Comparison of ENCODE assay signal across 10 cellular contexts in the genomic region with DNA sequence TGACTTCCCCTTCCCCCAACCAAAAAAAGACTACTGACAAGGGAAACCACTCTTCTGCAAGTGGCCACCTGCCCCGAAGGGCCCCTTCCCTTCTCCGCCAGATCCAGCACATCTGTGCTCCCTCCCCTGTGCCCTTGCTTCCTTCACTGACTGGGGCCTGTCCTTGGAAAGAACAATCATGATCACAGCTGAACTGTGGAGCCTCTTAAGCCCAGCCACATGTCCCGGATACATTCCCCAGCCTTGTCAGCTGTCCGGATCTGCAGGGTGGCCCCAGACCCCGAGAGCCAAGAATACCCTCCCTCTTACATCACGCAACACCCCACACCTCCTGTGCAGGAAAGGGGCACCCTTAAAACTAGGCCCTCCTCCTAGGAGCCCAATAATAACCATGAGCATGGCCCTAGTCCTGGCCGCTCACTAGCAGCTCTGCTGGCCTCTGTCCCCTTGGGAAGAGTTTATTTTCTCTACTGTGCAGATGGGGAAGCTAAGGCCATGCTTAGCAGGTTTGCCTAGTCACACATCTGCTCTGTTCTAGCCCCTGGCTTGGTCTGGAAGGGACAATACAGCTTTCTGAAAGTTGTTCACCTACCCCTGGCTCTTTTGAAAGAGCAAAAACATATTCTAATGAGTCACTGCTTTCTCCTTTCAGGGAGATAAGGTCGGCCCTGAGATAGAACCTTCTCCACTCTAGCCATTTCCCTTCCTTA. TPM values are rescaled to one million over a fixed set of nuclear protein-coding genes. Genes with fewer than 3 reads are reported as not detected.
A peak's percentile ranks its signal among the peaks of the same experiment; 100 is the strongest.
DNase-seq lines count a peak whose midpoint lies in the region; ATAC-seq, FAIRE-seq and TF ChIP-seq lines count a peak whose summit lies in the region.
"Had no signal": no experiment of that assay in that cellular context is flagged by ENCODE, and none has a peak within 500 bp of the region (broad histone marks: within the 10 kb centered on the region; RNA-seq: fewer than 3 reads in every experiment).

No MANE protein-coding gene starts in this region.

- H3K4me1 ChIP-seq in BE2C (peaks cover 18% of the 10 kb centered on the region), ectodermal cell (ENCODE audit: control insufficient read depth, insufficient read depth, low read length) (peaks cover 37% of the 10 kb centered on the region), mucosa of stomach (ENCODE audit: control insufficient read depth, insufficient read depth, low read length) (peaks cover 53% of the 10 kb centered on the region)

- H3K27me3 Mint-ChIP-seq in activated T-cell treated with anti-CD3 and anti-CD28 coated beads, Interleukin-2, amount 50 U/mL, for 4 hours (ENCODE audit: low read depth): peaks cover 45% of the 10 kb centered on the region

- no peak overlapping the region for H3K4me3 Mint-ChIP-seq in activated T-cell treated with anti-CD3 and anti-CD28 coated beads, Interleukin-2, amount 50 U/mL, for 4 hours

- TF ChIP-seq POLR2A in NB4 (IDR thresholded peaks at IDR 0.05; ENCODE audit: extremely low read depth, insufficient read length): no peak

- H3K4me3 ChIP-seq in BE2C (ENCODE audit: low read depth, low read length) (peak overlapping the region; percentile 100), NB4 (ENCODE audit: low read depth, low read length) (peak overlapping the region; percentile 60), ectodermal cell (ENCODE audit: insufficient read depth, low read depth, low read length) (peak overlapping the region; percentile 3), mucosa of stomach (ENCODE audit: low read length) (no peak overlapping the region)

- no peak for FAIRE-seq in D721Med (lab: Jason Lieb, UNC)

- no peak overlapping the region for H3K27ac ChIP-seq in ectodermal cell (ENCODE audit: insufficient read depth, low read depth, low read length, poor library complexity, severe bottlenecking)

- peak; percentile 51 for DNase-seq in BE2C
- DNase-seq in NB4 (ENCODE audit: low read depth): peak; percentile 86
- no peak for DNase-seq in activated T-cell treated with anti-CD3 and anti-CD28 coated beads, Interleukin-2, amount 50 U/mL, for 4 hours
- DNase-seq in D721Med (ENCODE audit: insufficient read length, low spot score): no peak
- no peak for DNase-seq in NCI-H187 (lab: John Stamatoyannopoulos, UW)
- DNase-seq: activated CD4-positive, alpha-beta T cell treated with anti-CD3 and anti-CD28 coated beads, Interleukin-2, amount 50 U/mL, for 1 hour; NCI-H1105 treated with DMSO at 0.1 percent for 48 hours had no signal

- ATAC-seq in GM19035 (IDR thresholded peaks at IDR 0.05; ENCODE audit: unreplicated experiment): no peak
- ATAC-seq in activated T-cell treated with anti-CD3 and anti-CD28 coated beads, Interleukin-2, amount 50 U/mL, for 4 hours: no peak

- H3K9me3 ChIP-seq in BE2C: no peaks in the 10 kb centered on the region
- no peaks in the 10 kb centered on the region for H3K9me3 ChIP-seq in ectodermal cell (ENCODE audit: control insufficient read depth, low read length)
- H3K9me3 ChIP-seq in mucosa of stomach (ENCODE audit: control insufficient read depth, low read length): no peaks in the 10 kb centered on the region

- peaks cover 21% of the 10 kb centered on the region for H3K36me3 ChIP-seq in BE2C
- no peaks in the 10 kb centered on the region for H3K36me3 ChIP-seq in ectodermal cell (ENCODE audit: control insufficient read depth, insufficient read depth, low read length)
- no peaks in the 10 kb centered on the region for H3K36me3 ChIP-seq in mucosa of stomach (ENCODE audit: control insufficient read depth, insufficient read depth, low read length)

- H3K4me1 Mint-ChIP-seq in activated T-cell treated with anti-CD3 and anti-CD28 coated beads, Interleukin-2, amount 50 U/mL, for 4 hours (ENCODE audit: low read depth): peaks cover 35% of the 10 kb centered on the region

- 29 to 37% methylated on average over 8 of the region's 8 CpGs for WGBS in ectodermal cell, 2 experiments

- H3K27me3 ChIP-seq in BE2C (no peaks in the 10 kb centered on the region), ectodermal cell (ENCODE audit: control insufficient read depth, insufficient read depth, low read length, poor library complexity, severe bottlenecking) (peaks cover 59% of the 10 kb centered on the region), mucosa of stomach (ENCODE audit: control insufficient read depth, insufficient read depth, low read length) (no peaks in the 10 kb centered on the region)

- no peak for TF ChIP-seq CTCF in BE2C (IDR thresholded peaks at IDR 0.05; ENCODE audit: low read depth, low read length)
- no peak for TF ChIP-seq CTCF in NB4 (IDR thresholded peaks at IDR 0.05; ENCODE audit: low read depth, low read length)
- TF ChIP-seq CTCF in D721Med (IDR thresholded peaks at IDR 0.05; ENCODE audit: insufficient read depth, missing control alignments): no peak

- no peaks in the 10 kb centered on the region for H3K9me3 Mint-ChIP-seq in activated T-cell treated with anti-CD3 and anti-CD28 coated beads, Interleukin-2, amount 50 U/mL, for 4 hours

- H3K9ac ChIP-seq in mucosa of stomach (ENCODE audit: low read length): peak overlapping the region; percentile 23

- H3K36me3 Mint-ChIP-seq in activated T-cell treated with anti-CD3 and anti-CD28 coated beads, Interleukin-2, amount 50 U/mL, for 4 hours (ENCODE audit: insufficient read depth): no peaks in the 10 kb centered on the region

RNA-seq across cellular contexts. Expression of a gene that starts 3.8 kb away (rescaled TPM):
- polyA plus RNA-seq in BE2C (2012; ENCODE audit: insufficient read depth, insufficient read length, low read depth): 166 TPM
- polyA plus RNA-seq in ectodermal cell (2013, experiment 1 of 4): 4.1 TPM
- polyA plus RNA-seq in ectodermal cell (2013, experiment 2 of 4): 2.9 TPM
- polyA plus RNA-seq in ectodermal cell (2013, experiment 3 of 4): 3.0 TPM
- polyA plus RNA-seq in ectodermal cell (2013, experiment 4 of 4): 2.1 TPM
- 1 to 10 TPM; 2.6 to 3.3 (median 3.0) TPM for total RNA-seq in activated T-cell treated with anti-CD3 and anti-CD28 coated beads, Interleukin-2, amount 50 U/mL, for 4 hours

Comparison
In these comparisons a context has a peak if more than half of its experiments do, and no peak if none do; other contexts are left out.
1. DNase-seq: peak in BE2C (single experiment) and NB4 (single experiment); none in activated T-cell treated with anti-CD3 and anti-CD28 coated beads, Interleukin-2, amount 50 U/mL, for 4 hours (single experiment), D721Med (single experiment) and NCI-H187 (0 of 2).